Comparison of ENCODE assay signal across 7 cellular contexts in the genomic region with DNA sequence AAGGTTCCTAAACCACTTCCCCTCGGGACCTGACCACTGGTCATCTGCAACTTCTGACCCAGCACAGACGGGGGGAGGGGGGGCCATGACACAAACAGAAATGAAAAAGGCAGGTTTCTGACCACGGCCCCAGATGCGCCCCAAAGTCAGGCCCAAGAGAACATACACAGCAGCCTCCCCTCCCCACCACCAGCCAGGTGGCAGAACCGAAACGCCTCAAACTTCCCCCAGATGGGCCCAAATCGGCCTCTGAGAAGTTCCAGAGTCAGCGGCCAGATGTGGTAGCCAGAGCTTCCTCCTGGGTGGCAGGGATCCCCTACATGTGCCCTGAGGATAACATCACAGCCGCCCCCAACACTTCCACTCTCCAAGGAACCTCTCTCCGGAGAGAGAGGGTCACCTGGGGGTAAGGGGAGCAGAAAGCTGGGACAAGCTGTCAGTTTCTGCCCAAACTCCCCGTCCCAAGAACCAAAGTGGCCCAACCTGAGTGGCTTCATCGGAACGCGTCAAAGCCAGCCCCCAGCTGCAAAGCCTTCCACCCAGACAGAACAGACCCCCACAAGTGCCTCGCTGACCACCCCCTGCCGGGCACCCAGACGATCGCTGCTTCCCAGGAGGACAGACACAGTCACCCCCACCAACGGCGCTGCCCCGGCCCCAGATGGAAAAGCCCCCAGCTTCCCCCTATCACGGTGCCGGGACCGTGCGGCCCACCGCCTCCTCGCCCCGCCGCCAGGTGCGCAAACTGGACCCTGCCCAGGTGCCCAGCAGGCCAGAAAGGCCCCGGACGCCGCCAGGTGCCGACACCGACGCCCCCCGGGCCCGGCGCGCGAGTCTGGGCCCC. TPM values are rescaled to one million over a fixed set of nuclear protein-coding genes. Genes with fewer than 3 reads are reported as not detected.
DNase-seq lines count a peak whose midpoint lies in the region; ATAC-seq and TF ChIP-seq lines count a peak whose summit lies in the region.

No MANE protein-coding gene starts in this region.

- WGBS in GM23248 (ENCODE audit: low coverage in 1 of 2, low lambda C conversion rate in 2 of 2, missing lambda C conversion rate in 2 of 2), 2 experiments = 2 to 3% methylated on average over 17 to 33 of the region's 41 CpGs
- WGBS in mesenchymal stem cell = under 1% methylated on average over 37 of the region's 41 CpGs
- WGBS in transverse colon (ENCODE audit: low coverage in 1 of 2), 2 donors = 0% methylated on average over 1 to 19 of the region's 41 CpGs

- ATAC-seq in GM18517 (IDR thresholded peaks at IDR 0.05; ENCODE audit: unreplicated experiment) = no peak

- DNase-seq in GM23248 (peak; percentile 63), SJSA1 (ENCODE audit: low read depth in 1 of 2, low spot score in 2 of 2) (no peak), colonic mucosa (peak; percentile 61), mesenchymal stem cell (peak; percentile 46), transverse colon (peak; percentile 78), iPS-NIHi11 (ENCODE audit: low spot score) (no peak)

- no peak for TF ChIP-seq POLR2A in transverse colon (IDR thresholded peaks at IDR 0.05)

- peaks cover 3% of the 10 kb centered on the region for H3K79me1 ChIP-seq in mesenchymal stem cell (replicated peaks; ENCODE audit: low read length, poor library complexity, severe bottlenecking)

- peak overlapping the region; percentile 99 to 100 for H3K14ac ChIP-seq in mesenchymal stem cell (ENCODE audit: low read length in 2 of 2)

- H3K27ac ChIP-seq in GM23248 (peak overlapping the region; percentile 98), SJSA1 (peak overlapping the region; percentile 89), colonic mucosa (peak overlapping the region; percentile 95), mesenchymal stem cell (ENCODE audit: low read length, poor library complexity, severe bottlenecking) (peak overlapping the region; percentile 96), transverse colon (peak overlapping the region; percentile 97 to 100 (median 98))

- TF ChIP-seq EP300 in transverse colon (IDR thresholded peaks at IDR 0.05; ENCODE audit: low read depth) = no peak

- no peaks in the 10 kb centered on the region for H3K36me3 ChIP-seq in GM23248 (ENCODE audit: low read depth)
- H3K36me3 ChIP-seq in SJSA1 = peaks cover 8% of the 10 kb centered on the region
- H3K36me3 ChIP-seq in colonic mucosa = no peaks in the 10 kb centered on the region
- H3K36me3 ChIP-seq in mesenchymal stem cell (ENCODE audit: control insufficient read depth in 1 of 2, insufficient read depth in 2 of 2, low read depth in 1 of 2, low read length in 2 of 2) = peaks cover 3 to 6% of the 10 kb centered on the region in 2 experiments
- H3K36me3 ChIP-seq in transverse colon = no peaks in the 10 kb centered on the region

- H2AK5ac ChIP-seq in mesenchymal stem cell (ENCODE audit: low read length, severe bottlenecking) = peak overlapping the region; percentile 41

- no peaks in the 10 kb centered on the region for H3K27me3 ChIP-seq in GM23248 (replicated peaks; ENCODE audit: insufficient read depth)
- H3K27me3 ChIP-seq in SJSA1 (replicated peaks) = no peaks in the 10 kb centered on the region
- no peaks in the 10 kb centered on the region for H3K27me3 ChIP-seq in colonic mucosa
- H3K27me3 ChIP-seq in mesenchymal stem cell (ENCODE audit: control insufficient read depth in 1 of 2, insufficient read depth in 1 of 2, low read length in 2 of 2) = no peaks in the 10 kb centered on the region
- H3K27me3 ChIP-seq in transverse colon = no peaks in the 10 kb centered on the region

- peak overlapping the region; percentile 93 for H2BK15ac ChIP-seq in mesenchymal stem cell (ENCODE audit: low read depth, poor library complexity, severe bottlenecking)

- H2BK12ac ChIP-seq in mesenchymal stem cell (ENCODE audit: low read length in 2 of 2) = peak overlapping the region; percentile 67 to 97

- intact Hi-C loops in colonic mucosa (cut with DNase I) (no loop called here), transverse colon (cut with DNase I; ENCODE audit: low total_unique reads) (no loop called here)

- H3K4me3 ChIP-seq in GM23248 (peak overlapping the region; percentile 90), SJSA1 (peak overlapping the region; percentile 92), colonic mucosa (peak overlapping the region; percentile 100), mesenchymal stem cell (ENCODE audit: insufficient read depth in 1 of 2, low read depth in 1 of 2, low read length in 2 of 2) (peak overlapping the region; percentile 99 to 100), transverse colon (peak overlapping the region; percentile 66 to 99 (median 89))

- peak overlapping the region; percentile 97 to 99 for H3K4ac ChIP-seq in mesenchymal stem cell (ENCODE audit: low read depth in 1 of 2, low read length in 2 of 2)

- H3K79me2 ChIP-seq in GM23248 (ENCODE audit: insufficient read depth) = peaks cover 56% of the 10 kb centered on the region

- TF ChIP-seq CTCF in colonic mucosa (IDR thresholded peaks at IDR 0.05) (no peak), transverse colon (IDR thresholded peaks at IDR 0.05) (peak in 3 of 5 experiments; percentile 12 to 35 (median 12))

- H3K9me2 ChIP-seq in GM23248 (ENCODE audit: insufficient read depth) = no peaks in the 10 kb centered on the region

- peak overlapping the region; percentile 98 for H3K9ac ChIP-seq in GM23248
- H3K9ac ChIP-seq in colonic mucosa (ENCODE audit: low read depth in 2 of 2, low read length in 2 of 2) = peak overlapping the region; percentile 88 to 100
- H3K9ac ChIP-seq in mesenchymal stem cell (ENCODE audit: low read length) = peak overlapping the region; percentile 100

- H3K4me2 ChIP-seq in GM23248 (ENCODE audit: unreplicated experiment) (peak overlapping the region; percentile 88), mesenchymal stem cell (ENCODE audit: low read length, poor library complexity, severe bottlenecking) (peak overlapping the region; percentile 97)

- H2BK120ac ChIP-seq in mesenchymal stem cell (ENCODE audit: low read depth, low read length) = peak overlapping the region; percentile 85

- H4K8ac ChIP-seq in mesenchymal stem cell (ENCODE audit: low read length) = peak overlapping the region; percentile 72

- H3F3A ChIP-seq in GM23248 (ENCODE audit: insufficient read depth) = peaks cover 25% of the 10 kb centered on the region; the same call in 1 of the 2 replicates

- H3K23ac ChIP-seq in mesenchymal stem cell (ENCODE audit: low read length in 2 of 2) = peak overlapping the region; percentile 65 to 91

- H2BK5ac ChIP-seq in mesenchymal stem cell (ENCODE audit: low read depth, low read length, poor library complexity, severe bottlenecking) = peak overlapping the region; percentile 80

- H3K4me1 ChIP-seq in GM23248 (ENCODE audit: insufficient read depth) (peaks cover 12% of the 10 kb centered on the region), SJSA1 (replicated peaks) (peaks cover 19% of the 10 kb centered on the region), colonic mucosa (peaks cover 7% of the 10 kb centered on the region), mesenchymal stem cell (ENCODE audit: control insufficient read depth, insufficient read depth, low read depth, low read length) (peaks cover 14% of the 10 kb centered on the region), transverse colon (peaks cover 8 to 46% (median 24%) of the 10 kb centered on the region in 4 donors)

- H4K91ac ChIP-seq in mesenchymal stem cell (ENCODE audit: low read length) = peak overlapping the region; percentile 48

- in situ Hi-C loops in GM23248 (cut with MboI) = no loop called here
- in situ Hi-C loops in transverse colon (cut with MboI; ENCODE audit: low pct_ligation_motif_present in 1 of 4, low pct_unique_long_range_greater_than_20kb in 1 of 4, low sequenced_read_pairs in 3 of 4) = no loop called here

- H3K9me3 ChIP-seq in GM23248 (ENCODE audit: low read depth) (no peaks in the 10 kb centered on the region), SJSA1 (replicated peaks) (no peaks in the 10 kb centered on the region), colonic mucosa (no peaks in the 10 kb centered on the region), mesenchymal stem cell (ENCODE audit: control insufficient read depth, low read length) (no peaks in the 10 kb centered on the region), transverse colon (no peaks in the 10 kb centered on the region)

- H2AFZ ChIP-seq in GM23248 (no peak overlapping the region), mesenchymal stem cell (ENCODE audit: low read depth, low read length) (no peak overlapping the region)

- 0 out of 2 replicates have a peak, but pooled peaks cover 11% of the 10 kb centered on the region for H4K20me1 ChIP-seq in GM23248 (ENCODE audit: insufficient read depth)

- H3K18ac ChIP-seq in mesenchymal stem cell (ENCODE audit: low read depth in 1 of 2, low read length in 2 of 2) = peak overlapping the region; percentile 93 to 100

RNA-seq across cellular contexts. Expression of a gene that starts 0.8 kb away (rescaled TPM):
- 22.1 and 24.2 TPM in 2 replicates for total RNA-seq in GM23248 (2014; rRNA removed; shearing (Covaris generic))
- polyA plus RNA-seq in GM23248 (2016; fragmentation: Nextera tagmentation; extraction: Ambion mirVana) = 16.4 and 17.1 TPM in 2 replicates
- total RNA-seq in SJSA1 (2014; rRNA removed; shearing (Covaris generic)) = 14.3 and 14.8 TPM in 2 replicates
- total RNA-seq in colonic mucosa = 10 to 100 TPM; 16.3 to 18.6 TPM
- polyA plus RNA-seq in mesenchymal stem cell (2013, experiment 1 of 2) = 9.8 TPM
- polyA plus RNA-seq in mesenchymal stem cell (2013, experiment 2 of 2) = 9.8 TPM
- total RNA-seq in transverse colon = 10 to 100 TPM; 16.2 to 72.2 (median 18.0) TPM

RNA-seq across cellular contexts. Expression of a gene that starts 22.3 kb away (rescaled TPM):
- total RNA-seq in GM23248 (2014; rRNA removed; shearing (Covaris generic)) = 419 and 466 TPM in 2 replicates
- 195 and 208 TPM in 2 replicates for polyA plus RNA-seq in GM23248 (2016; fragmentation: Nextera tagmentation; extraction: Ambion mirVana)
- 212 and 288 TPM in 2 replicates for total RNA-seq in SJSA1 (2014; rRNA removed; shearing (Covaris generic))
- total RNA-seq in colonic mucosa = 100 to 1,000 TPM; 190 to 200 TPM
- polyA plus RNA-seq in mesenchymal stem cell (2013, experiment 1 of 2) = 175 TPM
- 169 TPM for polyA plus RNA-seq in mesenchymal stem cell (2013, experiment 2 of 2)
- 100 to 1,000 TPM; 267 to 318 (median 275) TPM for total RNA-seq in transverse colon

RNA-seq across cellular contexts. Expression of a gene that starts 36.6 kb away (rescaled TPM):
- 91.2 and 110 TPM in 2 replicates for total RNA-seq in GM23248 (2014; rRNA removed; shearing (Covaris generic))
- polyA plus RNA-seq in GM23248 (2016; fragmentation: Nextera tagmentation; extraction: Ambion mirVana) = 129 and 135 TPM in 2 replicates
- total RNA-seq in SJSA1 (2014; rRNA removed; shearing (Covaris generic)) = 88.0 and 89.8 TPM in 2 replicates
- 10 to 100 TPM; 66.8 to 80.4 TPM for total RNA-seq in colonic mucosa
- 138 TPM for polyA plus RNA-seq in mesenchymal stem cell (2013, experiment 1 of 2)
- polyA plus RNA-seq in mesenchymal stem cell (2013, experiment 2 of 2) = 134 TPM
- 100 to 1,000 TPM in 2 of 4 donors, 10 to 100 TPM in 2; 62.1 to 195 (median 98.0) TPM for total RNA-seq in transverse colon

RNA-seq across cellular contexts. Expression of a gene that starts 50.6 kb away (rescaled TPM):
- 647 and 755 TPM in 2 replicates for total RNA-seq in GM23248 (2014; rRNA removed; shearing (Covaris generic))
- 708 and 711 TPM in 2 replicates for polyA plus RNA-seq in GM23248 (2016; fragmentation: Nextera tagmentation; extraction: Ambion mirVana)
- total RNA-seq in SJSA1 (2014; rRNA removed; shearing (Covaris generic)) = 745 and 1,061 TPM in 2 replicates
- total RNA-seq in colonic mucosa (1,000 to 10,000 TPM in 1 of 2 donors, 100 to 1,000 TPM in 1; 991 to 1,174 TPM), transverse colon (100 to 1,000 TPM; 421 to 735 (median 566) TPM)
- polyA plus RNA-seq in mesenchymal stem cell (2013, experiment 1 of 2) = 1,500 TPM
- polyA plus RNA-seq in mesenchymal stem cell (2013, experiment 2 of 2) = 1,505 TPM

Comparison
In these comparisons a context has a peak if more than half of its experiments do, and no peak if none do; other contexts are left out.
1. DNase-seq: peak in GM23248 (single experiment), colonic mucosa (single experiment), mesenchymal stem cell (single experiment) and transverse colon (single experiment); none in SJSA1 (0 of 2) and iPS-NIHi11 (single experiment).
2. Peak in every context shown above with its lines, with median percentiles within 50 percentile points of each other: H3K27ac ChIP-seq, H3K4me3 ChIP-seq and H3K9ac ChIP-seq.